In the genomic region with DNA sequence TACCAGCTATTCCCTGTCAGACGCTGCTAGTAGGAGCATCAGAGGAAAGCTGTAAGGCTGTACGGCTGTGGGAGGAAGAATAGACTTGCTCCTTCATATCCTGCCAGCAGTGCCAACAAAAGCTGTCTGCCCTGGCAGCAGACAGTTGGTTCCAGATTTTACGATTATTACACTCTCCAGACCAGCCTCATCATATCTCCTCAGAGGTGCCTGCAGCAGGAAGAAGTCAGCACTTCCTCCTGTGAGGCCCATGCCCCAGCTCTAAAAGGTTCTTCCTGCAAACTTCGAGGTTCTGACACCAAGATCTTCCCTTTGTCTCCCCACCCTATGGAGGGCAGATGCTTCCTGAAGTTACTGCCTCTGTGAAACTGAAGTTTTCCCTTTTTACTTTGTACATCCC, we compare ENCODE assay signal across 2 cellular contexts.
TF ChIP-seq lines count a peak whose summit lies in the region.

No MANE protein-coding gene starts in this region.

TF ChIP-seq in SK-N-SH, 30 proteins besides CTCF, POLR2A, EP300 and RAD21 (continued from another document):
- TF ChIP-seq, protein P1, sequence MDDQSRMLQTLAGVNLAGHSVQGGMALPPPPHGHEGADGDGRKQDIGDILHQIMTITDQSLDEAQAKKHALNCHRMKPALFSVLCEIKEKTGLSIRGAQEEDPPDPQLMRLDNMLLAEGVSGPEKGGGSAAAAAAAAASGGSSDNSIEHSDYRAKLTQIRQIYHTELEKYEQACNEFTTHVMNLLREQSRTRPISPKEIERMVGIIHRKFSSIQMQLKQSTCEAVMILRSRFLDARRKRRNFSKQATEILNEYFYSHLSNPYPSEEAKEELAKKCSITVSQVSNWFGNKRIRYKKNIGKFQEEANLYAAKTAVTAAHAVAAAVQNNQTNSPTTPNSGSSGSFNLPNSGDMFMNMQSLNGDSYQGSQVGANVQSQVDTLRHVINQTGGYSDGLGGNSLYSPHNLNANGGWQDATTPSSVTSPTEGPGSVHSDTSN (IDR thresholded peaks at IDR 0.05) = no peak
- TF ChIP-seq NRF1 (IDR thresholded peaks at IDR 0.05; ENCODE audit: low read depth, low read length) = no peak
- TF ChIP-seq FOSL2 (IDR thresholded peaks at IDR 0.05; ENCODE audit: borderline replicate concordance, low read depth) = no peak
- no peak for TF ChIP-seq FOXJ3 (CRISPR knock-in tag; IDR thresholded peaks at IDR 0.05)
- TF ChIP-seq, protein P2, sequence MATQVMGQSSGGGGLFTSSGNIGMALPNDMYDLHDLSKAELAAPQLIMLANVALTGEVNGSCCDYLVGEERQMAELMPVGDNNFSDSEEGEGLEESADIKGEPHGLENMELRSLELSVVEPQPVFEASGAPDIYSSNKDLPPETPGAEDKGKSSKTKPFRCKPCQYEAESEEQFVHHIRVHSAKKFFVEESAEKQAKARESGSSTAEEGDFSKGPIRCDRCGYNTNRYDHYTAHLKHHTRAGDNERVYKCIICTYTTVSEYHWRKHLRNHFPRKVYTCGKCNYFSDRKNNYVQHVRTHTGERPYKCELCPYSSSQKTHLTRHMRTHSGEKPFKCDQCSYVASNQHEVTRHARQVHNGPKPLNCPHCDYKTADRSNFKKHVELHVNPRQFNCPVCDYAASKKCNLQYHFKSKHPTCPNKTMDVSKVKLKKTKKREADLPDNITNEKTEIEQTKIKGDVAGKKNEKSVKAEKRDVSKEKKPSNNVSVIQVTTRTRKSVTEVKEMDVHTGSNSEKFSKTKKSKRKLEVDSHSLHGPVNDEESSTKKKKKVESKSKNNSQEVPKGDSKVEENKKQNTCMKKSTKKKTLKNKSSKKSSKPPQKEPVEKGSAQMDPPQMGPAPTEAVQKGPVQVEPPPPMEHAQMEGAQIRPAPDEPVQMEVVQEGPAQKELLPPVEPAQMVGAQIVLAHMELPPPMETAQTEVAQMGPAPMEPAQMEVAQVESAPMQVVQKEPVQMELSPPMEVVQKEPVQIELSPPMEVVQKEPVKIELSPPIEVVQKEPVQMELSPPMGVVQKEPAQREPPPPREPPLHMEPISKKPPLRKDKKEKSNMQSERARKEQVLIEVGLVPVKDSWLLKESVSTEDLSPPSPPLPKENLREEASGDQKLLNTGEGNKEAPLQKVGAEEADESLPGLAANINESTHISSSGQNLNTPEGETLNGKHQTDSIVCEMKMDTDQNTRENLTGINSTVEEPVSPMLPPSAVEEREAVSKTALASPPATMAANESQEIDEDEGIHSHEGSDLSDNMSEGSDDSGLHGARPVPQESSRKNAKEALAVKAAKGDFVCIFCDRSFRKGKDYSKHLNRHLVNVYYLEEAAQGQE (IDR thresholded peaks at IDR 0.05; ENCODE audit: low read depth, low read length) = no peak
- no peak for TF ChIP-seq ELF1 (IDR thresholded peaks at IDR 0.05)
- no peak for TF ChIP-seq MEF2A (IDR thresholded peaks at IDR 0.05; ENCODE audit: borderline replicate concordance, low read depth)
- no peak for TF ChIP-seq GATA2 (CRISPR knock-in tag; IDR thresholded peaks at IDR 0.05)
- TF ChIP-seq SMC3 (IDR thresholded peaks at IDR 0.05; ENCODE audit: low read depth, low read length) = no peak
- TF ChIP-seq, protein P3, sequence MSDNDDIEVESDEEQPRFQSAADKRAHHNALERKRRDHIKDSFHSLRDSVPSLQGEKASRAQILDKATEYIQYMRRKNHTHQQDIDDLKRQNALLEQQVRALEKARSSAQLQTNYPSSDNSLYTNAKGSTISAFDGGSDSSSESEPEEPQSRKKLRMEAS (IDR thresholded peaks at IDR 0.05; ENCODE audit: low read depth) = no peak
- TF ChIP-seq, protein P4, sequence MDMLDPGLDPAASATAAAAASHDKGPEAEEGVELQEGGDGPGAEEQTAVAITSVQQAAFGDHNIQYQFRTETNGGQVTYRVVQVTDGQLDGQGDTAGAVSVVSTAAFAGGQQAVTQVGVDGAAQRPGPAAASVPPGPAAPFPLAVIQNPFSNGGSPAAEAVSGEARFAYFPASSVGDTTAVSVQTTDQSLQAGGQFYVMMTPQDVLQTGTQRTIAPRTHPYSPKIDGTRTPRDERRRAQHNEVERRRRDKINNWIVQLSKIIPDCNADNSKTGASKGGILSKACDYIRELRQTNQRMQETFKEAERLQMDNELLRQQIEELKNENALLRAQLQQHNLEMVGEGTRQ (IDR thresholded peaks at IDR 0.05; ENCODE audit: borderline replicate concordance, low read depth, low read length) = no peak
- TF ChIP-seq RCOR1 (IDR thresholded peaks at IDR 0.05; ENCODE audit: low read length) = no peak
- no peak for TF ChIP-seq FOXM1 (IDR thresholded peaks at IDR 0.05; ENCODE audit: low read depth)
- TF ChIP-seq CHD2 (IDR thresholded peaks at IDR 0.05; ENCODE audit: low read length, partially characterized antibody) = no peak

TF ChIP-seq in SK-N-SH treated with all-trans-retinoic acid at 6 μM for 48 hours, 23 proteins besides CTCF, POLR2A, EP300 and RAD21 (continued from another document):
- no peak for TF ChIP-seq TOX (CRISPR knock-in tag; IDR thresholded peaks at IDR 0.05; ENCODE audit: borderline replicate concordance)
- no peak for TF ChIP-seq BACH2 (CRISPR knock-in tag; IDR thresholded peaks at IDR 0.05; ENCODE audit: borderline replicate concordance)
- no peak for TF ChIP-seq GLIS3 (CRISPR knock-in tag; IDR thresholded peaks at IDR 0.05)
- TF ChIP-seq TCF4 (CRISPR knock-in tag; IDR thresholded peaks at IDR 0.05; ENCODE audit: borderline replicate concordance) = no peak
- TF ChIP-seq, protein P5, sequence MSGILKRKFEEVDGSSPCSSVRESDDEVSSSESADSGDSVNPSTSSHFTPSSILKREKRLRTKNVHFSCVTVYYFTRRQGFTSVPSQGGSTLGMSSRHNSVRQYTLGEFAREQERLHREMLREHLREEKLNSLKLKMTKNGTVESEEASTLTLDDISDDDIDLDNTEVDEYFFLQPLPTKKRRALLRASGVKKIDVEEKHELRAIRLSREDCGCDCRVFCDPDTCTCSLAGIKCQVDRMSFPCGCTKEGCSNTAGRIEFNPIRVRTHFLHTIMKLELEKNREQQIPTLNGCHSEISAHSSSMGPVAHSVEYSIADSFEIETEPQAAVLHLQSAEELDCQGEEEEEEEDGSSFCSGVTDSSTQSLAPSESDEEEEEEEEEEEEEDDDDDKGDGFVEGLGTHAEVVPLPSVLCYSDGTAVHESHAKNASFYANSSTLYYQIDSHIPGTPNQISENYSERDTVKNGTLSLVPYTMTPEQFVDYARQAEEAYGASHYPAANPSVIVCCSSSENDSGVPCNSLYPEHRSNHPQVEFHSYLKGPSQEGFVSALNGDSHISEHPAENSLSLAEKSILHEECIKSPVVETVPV (CRISPR knock-in tag; IDR thresholded peaks at IDR 0.05) = no peak
- TF ChIP-seq RARB (CRISPR knock-in tag; IDR thresholded peaks at IDR 0.05) = no peak
- TF ChIP-seq SNAI2 (CRISPR knock-in tag; IDR thresholded peaks at IDR 0.05) = no peak
